In the genomic region with DNA sequence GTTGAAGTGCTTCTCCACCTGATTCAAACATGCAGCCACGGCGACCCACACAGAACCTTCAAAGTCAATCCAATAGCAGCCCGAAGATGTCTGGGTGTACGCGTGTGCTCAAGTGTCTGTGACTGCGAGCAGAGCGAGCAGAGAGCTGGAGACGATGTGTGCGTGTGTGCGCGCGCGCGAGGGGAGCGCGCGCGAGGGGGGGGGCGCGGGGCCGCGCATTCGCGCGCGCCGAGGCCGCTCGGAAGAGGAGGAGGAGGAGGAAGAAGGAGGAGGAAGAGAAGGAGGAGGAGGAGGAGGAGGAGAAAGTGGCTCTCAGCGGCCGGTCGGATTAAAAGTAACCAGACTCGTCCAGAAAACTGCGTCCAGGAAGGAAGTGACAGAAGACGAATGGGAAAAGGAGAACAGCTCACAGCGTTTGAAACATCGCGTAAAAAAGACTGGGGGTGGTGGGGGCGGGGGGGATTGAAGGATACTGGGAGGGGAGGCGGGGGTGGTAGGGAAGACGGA, we compare ENCODE assay signal across 1 cellular context.
TF ChIP-seq lines count a peak whose summit lies in the region.

Gene MEF2C, minus strand, starts transcription at position 126 of the 507 bp plus-strand sequence. CDS start 59,396 bp downstream, outside the sequence.

TF ChIP-seq in HEK293, 187 proteins besides CTCF, POLR2A, EP300 and RAD21 (continued from another document):
- TF ChIP-seq ZNF660 (tag by site-specific recombination; IDR thresholded peaks at IDR 0.05) (peak; percentile 49), ZNF514 (tag by site-specific recombination; IDR thresholded peaks at IDR 0.05) (no peak), ZNF112 (tag by site-specific recombination; IDR thresholded peaks at IDR 0.05) (no peak), ZNF37A (tag by site-specific recombination; IDR thresholded peaks at IDR 0.05) (no peak), TSHZ1 (tag by site-specific recombination; IDR thresholded peaks at IDR 0.05; ENCODE audit: borderline replicate concordance) (no peak), ZNF610 (tag by site-specific recombination; IDR thresholded peaks at IDR 0.05; ENCODE audit: borderline replicate concordance) (peak; percentile 54; the same call in 1 of the 2 replicates), ZFHX2 (tag by site-specific recombination; conservative IDR thresholded peaks at IDR 0.05) (peak; percentile 84), ZBTB44 (tag by site-specific recombination; IDR thresholded peaks at IDR 0.05) (0 out of 2 replicates have a peak, but pooled peaks have one; percentile 6), ZSCAN23 (tag by site-specific recombination; IDR thresholded peaks at IDR 0.05) (no peak), ZBTB1 (tag by site-specific recombination; IDR thresholded peaks at IDR 0.05) (no peak), TCF7L2 (IDR thresholded peaks at IDR 0.05; ENCODE audit: borderline replicate concordance, low read depth, low read length) (no peak), EGR2 (tag by site-specific recombination; IDR thresholded peaks at IDR 0.05; ENCODE audit: low read depth) (peak; percentile 85), SP3 (tag by site-specific recombination; IDR thresholded peaks at IDR 0.05) (peak; percentile 29; the same call in 1 of the 2 replicates), HOXD13 (CRISPR knock-in tag; IDR thresholded peaks at IDR 0.05; ENCODE audit: borderline replicate concordance) (no peak), MZF1 (tag by site-specific recombination; IDR thresholded peaks at IDR 0.05; ENCODE audit: borderline replicate concordance) (no peak), GLI2 (tag by site-specific recombination; IDR thresholded peaks at IDR 0.05; ENCODE audit: borderline replicate concordance, low read depth) (no peak), IKZF3 (tag by site-specific recombination; IDR thresholded peaks at IDR 0.05) (peak; percentile 49; the same call in 1 of the 2 replicates), ZNF16 (tag by site-specific recombination; IDR thresholded peaks at IDR 0.05; ENCODE audit: low read depth) (no peak), SP2 (tag by site-specific recombination; IDR thresholded peaks at IDR 0.05) (peak; percentile 36), ZBTB11 (tag by site-specific recombination; conservative IDR thresholded peaks at IDR 0.05; ENCODE audit: low read depth) (0 out of 2 replicates have a peak, but pooled peaks have one; percentile 33), GLI4 (tag by site-specific recombination; IDR thresholded peaks at IDR 0.05) (no peak)
- TF ChIP-seq, protein P1, sequence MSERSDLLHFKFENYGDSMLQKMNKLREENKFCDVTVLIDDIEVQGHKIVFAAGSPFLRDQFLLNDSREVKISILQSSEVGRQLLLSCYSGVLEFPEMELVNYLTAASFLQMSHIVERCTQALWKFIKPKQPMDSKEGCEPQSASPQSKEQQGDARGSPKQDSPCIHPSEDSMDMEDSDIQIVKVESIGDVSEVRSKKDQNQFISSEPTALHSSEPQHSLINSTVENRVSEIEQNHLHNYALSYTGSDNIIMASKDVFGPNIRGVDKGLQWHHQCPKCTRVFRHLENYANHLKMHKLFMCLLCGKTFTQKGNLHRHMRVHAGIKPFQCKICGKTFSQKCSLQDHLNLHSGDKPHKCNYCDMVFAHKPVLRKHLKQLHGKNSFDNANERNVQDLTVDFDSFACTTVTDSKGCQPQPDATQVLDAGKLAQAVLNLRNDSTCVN (tag by site-specific recombination; optimal IDR thresholded peaks at IDR 0.05) = peak; percentile 78
- TF ChIP-seq, protein P2, sequence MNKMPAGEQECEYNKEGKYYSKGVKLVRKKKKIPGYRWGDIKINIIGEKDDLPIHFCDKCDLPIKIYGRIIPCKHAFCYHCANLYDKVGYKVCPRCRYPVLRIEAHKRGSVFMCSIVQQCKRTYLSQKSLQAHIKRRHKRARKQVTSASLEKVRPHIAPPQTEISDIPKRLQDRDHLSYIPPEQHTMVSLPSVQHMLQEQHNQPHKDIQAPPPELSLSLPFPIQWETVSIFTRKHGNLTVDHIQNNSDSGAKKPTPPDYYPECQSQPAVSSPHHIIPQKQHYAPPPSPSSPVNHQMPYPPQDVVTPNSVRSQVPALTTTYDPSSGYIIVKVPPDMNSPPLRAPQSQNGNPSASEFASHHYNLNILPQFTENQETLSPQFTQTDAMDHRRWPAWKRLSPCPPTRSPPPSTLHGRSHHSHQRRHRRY (tag by site-specific recombination; IDR thresholded peaks at IDR 0.05) = no peak
TF ChIP-seq in HEK293: peak in this region for 18.
